21 cellular contexts compared by ENCODE assay signal in the genomic region with DNA sequence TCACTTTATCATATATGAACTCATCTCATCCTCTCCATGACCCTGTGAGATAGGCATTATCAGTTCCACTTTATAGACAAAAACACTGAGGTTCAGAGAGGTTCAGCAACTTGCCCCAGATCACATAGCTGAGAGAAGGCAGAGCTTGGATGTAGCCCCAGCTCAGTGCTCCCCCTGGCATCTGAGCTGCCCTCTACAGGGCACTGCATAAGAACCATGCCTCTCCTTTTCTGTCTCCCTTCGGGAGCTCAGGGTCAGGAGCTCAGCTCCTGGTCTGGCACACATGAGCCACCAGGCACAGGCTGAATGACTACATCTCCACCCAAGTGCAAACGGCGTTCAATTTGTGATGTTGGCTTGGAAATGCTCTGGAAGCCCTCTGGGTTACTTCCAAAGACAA. TPM values are rescaled to one million over a fixed set of nuclear protein-coding genes. Genes with fewer than 3 reads are reported as not detected.
DNase-seq lines count a peak whose midpoint lies in the region; ATAC-seq and TF ChIP-seq lines count a peak whose summit lies in the region.
"Had no signal": no experiment of that assay in that cellular context is flagged by ENCODE, and none has a peak within 500 bp of the region (broad histone marks: within the 10 kb centered on the region; RNA-seq: fewer than 3 reads in every experiment).

No MANE protein-coding gene starts in this region.

- POLR2A ChIA-PET in IMR-90 (lab: Charles Lee; ENCODE audit: unreplicated experiment) = interaction anchor here (0.6 kb wide), 1 partner anchor 464 kb away, joined by 4 read pairs; no protein-coding TSS in a partner anchor
- POLR2A ChIA-PET in WTC11 (lab: Charles Lee) = no interaction called here

- peak; percentile 24 for TF ChIP-seq CTCF in GM12864 (IDR thresholded peaks at IDR 0.05; ENCODE audit: low read depth, low read length, missing control alignments)
- TF ChIP-seq CTCF in IMR-90 (conservative IDR thresholded peaks at IDR 0.05; ENCODE audit: low read depth, low read length) = 0 out of 2 replicates have a peak, but pooled peaks have one; percentile 2
- no peak for TF ChIP-seq CTCF in WTC11 (IDR thresholded peaks at IDR 0.05)

- no peak for TF ChIP-seq RAD21 in IMR-90 (IDR thresholded peaks at IDR 0.05; ENCODE audit: low read length)

- DNase-seq in GM12864 (ENCODE audit: low read depth) (no peak), IMR-90 (no peak), WTC11 (ENCODE audit: low spot score) (no peak), left lobe of liver (ENCODE audit: low spot score) (no peak), COLO668 (lab: John Stamatoyannopoulos, UW; ENCODE audit: unreplicated experiment) (no peak), epidermal melanocyte (ENCODE audit: insufficient read length, low spot score) (no peak), nucleus accumbens (lab: John Stamatoyannopoulos, UW) (no peak)
- DNase-seq: activated CD4-positive, alpha-beta T cell treated with anti-CD3 and anti-CD28 coated beads, Interleukin-2, amount 10 ng/mL, durations not matched to agents 7 days and 5 days; activated T-cell treated with anti-CD3 and anti-CD28 coated beads for 4 hours; central memory CD4-positive, alpha-beta T cell; NCI-H2029 treated with DMSO at 0.1 percent for 48 hours; retina; Right ventricle myocardium superior; stimulated activated CD4-positive, alpha-beta T cell treated with anti-CD3 and anti-CD28 coated beads, Interleukin-2, amount 100 ng/mL, for 24 hours; substantia nigra had no signal

- H2BK20ac ChIP-seq in IMR-90 (ENCODE audit: low read depth, low read length) = no peak overlapping the region

- H3K79me1 ChIP-seq in IMR-90 (ENCODE audit: low read depth in 1 of 2, low read length in 2 of 2) = no peaks in the 10 kb centered on the region

- H3K27me3 Mint-ChIP-seq in WTC11 (ENCODE audit: low read depth) = no peaks in the 10 kb centered on the region; the same call in 1 of the 2 replicates
- H3K27me3 Mint-ChIP-seq: activated CD4-positive, alpha-beta T cell treated with anti-CD3 and anti-CD28 coated beads, Interleukin-2, amount 10 ng/mL, durations not matched to agents 7 days and 5 days; activated naive CD8-positive, alpha-beta T cell had no signal

- H3K18ac ChIP-seq in IMR-90 (ENCODE audit: low read depth, low read length) = no peak overlapping the region

- dilution Hi-C loops in IMR-90 (cut with HindIII; ENCODE audit: low sequenced_read_pairs, unreplicated experiment) = no loop called here

- no peak overlapping the region for H3K56ac ChIP-seq in IMR-90 (ENCODE audit: extremely low read depth, insufficient read depth, low read length)

- 0 out of 2 replicates have a peak, but pooled peaks cover 4% of the 10 kb centered on the region for H3K4me1 Mint-ChIP-seq in WTC11
- H3K4me1 Mint-ChIP-seq: activated CD4-positive, alpha-beta T cell treated with anti-CD3 and anti-CD28 coated beads, Interleukin-2, amount 10 ng/mL, durations not matched to agents 7 days and 5 days had no signal

- no peaks in the 10 kb centered on the region for H3K36me3 Mint-ChIP-seq in WTC11
- H3K36me3 Mint-ChIP-seq: activated naive CD8-positive, alpha-beta T cell had no signal

- no peak overlapping the region for H2BK120ac ChIP-seq in IMR-90 (ENCODE audit: low read depth, low read length)

- in situ Hi-C loops in IMR-90 (cut with MboI; ENCODE audit: low sequenced_read_pairs) = loop anchor here (10.0 kb wide), 1 partner anchor 331 kb away; no protein-coding TSS in a partner anchor

- H3K36me3 ChIP-seq in IMR-90 (ENCODE audit: control insufficient read depth, insufficient read depth, low read length) = no peaks in the 10 kb centered on the region; the same call in 1 of the 2 replicates

- H3K9ac ChIP-seq in IMR-90 (ENCODE audit: low read depth, low read length) = no peak overlapping the region

- no peak overlapping the region for H3K4ac ChIP-seq in IMR-90 (ENCODE audit: low read depth, low read length)

- H4K5ac ChIP-seq in IMR-90 (ENCODE audit: low read depth, low read length) = no peak overlapping the region

- BruUV-seq in IMR-90 (replicated peaks; lab: Mats Ljungman, UMichigan) = no TSS peak

- H3K4me1 ChIP-seq in IMR-90 (ENCODE audit: control insufficient read depth, insufficient read depth, low read length) = no peaks in the 10 kb centered on the region

- H3K4me2 ChIP-seq in IMR-90 (ENCODE audit: low read depth, low read length) = no peak overlapping the region

- H4K20me1 ChIP-seq in IMR-90 (ENCODE audit: insufficient read depth, low read length) = no peaks in the 10 kb centered on the region

- intact Hi-C loops in IMR-90 (cut with micrococcal nuclease) = no loop called here

- H3K9me3 Mint-ChIP-seq in WTC11 = peaks cover 9% of the 10 kb centered on the region
- H3K9me3 Mint-ChIP-seq: T-helper 2 cell treated with Interferon-gamma antibody and Interleukin-4, amounts not matched to agents 5 μg/mL and 100 μg/mL, for 36 hours had no signal

- no peak overlapping the region for H3K4me3 Mint-ChIP-seq in WTC11
- H3K4me3 Mint-ChIP-seq: activated CD4-positive, alpha-beta T cell treated with anti-CD3 and anti-CD28 coated beads, Interleukin-2, amount 10 ng/mL, durations not matched to agents 7 days and 5 days; activated naive CD8-positive, alpha-beta T cell; memory B cell; T-helper 2 cell treated with Interferon-gamma antibody and Interleukin-4, amounts not matched to agents 5 μg/mL and 100 μg/mL, for 36 hours had no signal

- WGBS in IMR-90 (ENCODE audit: extremely low coverage in 2 of 2, insufficient read length in 1 of 2), 2 experiments = no CpG with 5 or more reads among the region's 3 CpGs

- no peak for ATAC-seq in IMR-90 (ENCODE audit: low read depth)
- peak; percentile 25 for ATAC-seq in WTC11
- ATAC-seq in left lobe of liver = peak; percentile 15
- ATAC-seq: gastroesophageal sphincter had no signal

- no peak overlapping the region for H2AFZ ChIP-seq in IMR-90 (replicated peaks; ENCODE audit: low read length, poor library complexity)

- H3K9me3 ChIP-seq in IMR-90 (ENCODE audit: control insufficient read depth, insufficient read depth, low read length) = no peaks in the 10 kb centered on the region
- H3K9me3 ChIP-seq: BLaER1 treated with 17β-estradiol and CSF1 and Interleukin-3, amounts not matched to agents 10 nM and 100 nM; gastroesophageal sphincter had no signal

- no peak overlapping the region for H4K8ac ChIP-seq in IMR-90 (ENCODE audit: low read depth in 2 of 2, low read length in 2 of 2)

- H3K23ac ChIP-seq in IMR-90 (ENCODE audit: low read depth, low read length) = no peak overlapping the region

- H3K27me3 ChIP-seq in IMR-90 (ENCODE audit: control insufficient read depth, insufficient read depth, low read length) = no peaks in the 10 kb centered on the region
- H3K27me3 ChIP-seq: BLaER1 treated with 17β-estradiol and CSF1 and Interleukin-3, amounts not matched to agents 10 nM and 100 nM; gastroesophageal sphincter had no signal

- no peak overlapping the region for H3K27ac ChIP-seq in IMR-90 (ENCODE audit: insufficient read depth, low read length)
- H3K27ac ChIP-seq: BLaER1 treated with 17β-estradiol and CSF1 and Interleukin-3, amounts not matched to agents 10 nM and 100 nM; gastroesophageal sphincter had no signal

- no peaks in the 10 kb centered on the region for H3K9me1 ChIP-seq in IMR-90 (ENCODE audit: insufficient read depth, low read length)

- CTCF ChIA-PET in IMR-90 (lab: Yijun Ruan, JAX) = interaction anchor here (1.0 to 4.3 kb wide), 3 partner anchors 9 to 119 kb away, joined by 3 to 34 read pairs (median 19); no protein-coding TSS in a partner anchor
- CTCF ChIA-PET in WTC11 (lab: Charles Lee) = interaction anchor here (0.6 to 4.7 kb wide), 15 partner anchors 9 to 198 kb away, joined by 3 to 121 read pairs (median 4); no protein-coding TSS in a partner anchor

- H2AK5ac ChIP-seq in IMR-90 (ENCODE audit: low read depth, low read length) = no peak overlapping the region

- H4K91ac ChIP-seq in IMR-90 (ENCODE audit: insufficient read depth, low read depth, low read length) = no peak overlapping the region

- no peak overlapping the region for H3K14ac ChIP-seq in IMR-90 (replicated peaks; ENCODE audit: low read depth, low read length)

- TF ChIP-seq POLR2A in IMR-90 (IDR thresholded peaks at IDR 0.05; ENCODE audit: low read depth, low read length) = no peak

- H3K27ac Mint-ChIP-seq in WTC11 = no peak overlapping the region
- H3K27ac Mint-ChIP-seq: activated CD4-positive, alpha-beta T cell treated with anti-CD3 and anti-CD28 coated beads, Interleukin-2, amount 10 ng/mL, durations not matched to agents 7 days and 5 days; activated naive CD8-positive, alpha-beta T cell; memory B cell; T-helper 2 cell treated with Interferon-gamma antibody and Interleukin-4, amounts not matched to agents 5 μg/mL and 100 μg/mL, for 36 hours had no signal

- no peak overlapping the region for H2BK5ac ChIP-seq in IMR-90 (ENCODE audit: low read depth, low read length, poor library complexity, severe bottlenecking)

- no peak overlapping the region for H2AK9ac ChIP-seq in IMR-90 (replicated peaks; ENCODE audit: low read depth, low read length, poor library complexity)

- H3K4me3 ChIP-seq in GM12864 (ENCODE audit: low read depth, low read length) = no peak overlapping the region
- H3K4me3 ChIP-seq in IMR-90 (ENCODE audit: insufficient read depth, low read depth, low read length) = no peak overlapping the region
- H3K4me3 ChIP-seq: BLaER1 treated with 17β-estradiol and CSF1 and Interleukin-3, amounts not matched to agents 10 nM and 100 nM; gastroesophageal sphincter had no signal

- H2BK15ac ChIP-seq in IMR-90 (ENCODE audit: low read depth, low read length) = no peak overlapping the region

TF ChIP-seq in IMR-90, 13 proteins besides CTCF, POLR2A, EP300 and RAD21:
- TF ChIP-seq MAZ (IDR thresholded peaks at IDR 0.05; ENCODE audit: borderline replicate concordance, low read depth, low read length) = no peak

RNA-seq across cellular contexts. Expression of gene RAB7B, which starts 16.9 kb away (rescaled TPM):
- 9.1 and 10.6 TPM in 2 replicates for total RNA-seq in IMR-90 (2012; rRNA removed)
- 14.6 and 14.7 TPM in 2 replicates for polyA plus RNA-seq in IMR-90 (2012; rRNA removed)
- 9.8 and 10.5 TPM in 2 replicates for polyA plus RNA-seq in IMR-90 (2012; cell fraction: cytosol; rRNA removed)
- polyA plus RNA-seq in IMR-90 (2012; cell fraction: nucleus; rRNA removed; ENCODE audit: low replicate concordance) = 12.4 and 13.2 TPM in 2 replicates
- total RNA-seq in WTC11 (2021) = not detected in 3 replicates
- 0.73 TPM for total RNA-seq in left lobe of liver
- total RNA-seq: activated CD4-positive, alpha-beta T cell treated with anti-CD3 and anti-CD28 coated beads, Interleukin-2, amount 10 ng/mL, durations not matched to agents 7 days and 5 days had no signal
- polyA plus RNA-seq: neural cell had no signal

RNA-seq across cellular contexts. Expression of gene CTSE, which starts 37.4 kb away (rescaled TPM):
- total RNA-seq in IMR-90 (2012; rRNA removed) = not detected in 2 replicates
- polyA plus RNA-seq in IMR-90 (2012; rRNA removed) = not detected in 2 replicates
- not detected in 2 replicates for polyA plus RNA-seq in IMR-90 (2012; cell fraction: cytosol; rRNA removed)
- polyA plus RNA-seq in IMR-90 (2012; cell fraction: nucleus; rRNA removed; ENCODE audit: low replicate concordance) = not detected in 2 replicates
- 0.09 to 0.17 TPM in 2 of 3 replicates, not detected in the other for total RNA-seq in WTC11 (2021)
- not detected for total RNA-seq in left lobe of liver
- total RNA-seq: activated CD4-positive, alpha-beta T cell treated with anti-CD3 and anti-CD28 coated beads, Interleukin-2, amount 10 ng/mL, durations not matched to agents 7 days and 5 days; gastroesophageal sphincter; Right ventricle myocardium superior had no signal
- polyA plus RNA-seq: neural cell had no signal

RNA-seq across cellular contexts. Expression of gene SLC26A9, which starts 43.0 kb away (rescaled TPM):
- total RNA-seq in IMR-90 (2012; rRNA removed) = under 0.01 TPM in 1 of 2 replicates, not detected in the other
- polyA plus RNA-seq in IMR-90 (2012; rRNA removed) = not detected in 2 replicates
- not detected in 2 replicates for polyA plus RNA-seq in IMR-90 (2012; cell fraction: cytosol; rRNA removed)
- 0.01 and 0.03 TPM in 2 replicates for polyA plus RNA-seq in IMR-90 (2012; cell fraction: nucleus; rRNA removed; ENCODE audit: low replicate concordance)
- 0.05 to 0.15 TPM in 2 of 3 replicates, not detected in the other for total RNA-seq in WTC11 (2021)
- total RNA-seq in left lobe of liver = 0.05 TPM
- total RNA-seq: activated CD4-positive, alpha-beta T cell treated with anti-CD3 and anti-CD28 coated beads, Interleukin-2, amount 10 ng/mL, durations not matched to agents 7 days and 5 days had no signal
- polyA plus RNA-seq: neural cell had no signal
